Comparison of ENCODE assay signal across 9 cellular contexts in the genomic region with DNA sequence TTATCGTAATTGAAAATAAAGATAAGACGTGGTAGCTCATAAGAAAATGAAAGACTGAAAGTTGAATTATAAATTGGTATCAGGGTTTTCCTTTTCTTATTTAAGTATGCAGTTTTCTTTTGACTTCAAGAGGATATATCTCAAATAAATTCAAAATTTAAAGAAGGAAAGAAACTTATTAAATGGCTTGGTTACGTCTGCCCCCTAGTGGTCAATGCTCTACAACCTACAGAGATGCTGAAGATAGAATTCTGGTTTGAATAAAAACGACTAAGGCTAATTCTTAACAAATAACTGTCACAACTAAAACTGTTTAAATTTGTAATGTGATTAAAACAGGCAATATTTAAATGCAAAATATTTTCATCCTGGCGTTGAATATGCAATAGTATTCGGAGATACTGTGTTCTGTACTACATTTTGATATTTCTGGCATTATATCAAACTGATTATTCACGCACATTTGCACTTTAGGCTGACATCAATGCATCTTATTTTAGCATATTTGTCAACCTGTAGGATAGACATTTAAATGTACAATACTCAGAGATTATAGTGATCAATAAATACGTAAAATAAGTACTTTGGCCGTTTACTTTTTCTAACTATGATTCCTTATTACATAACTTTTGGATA. TPM values are rescaled to one million over a fixed set of nuclear protein-coding genes. Genes with fewer than 3 reads are reported as not detected.
A peak's percentile ranks its signal among the peaks of the same experiment; 100 is the strongest.
DNase-seq lines count a peak whose midpoint lies in the region; ATAC-seq and TF ChIP-seq lines count a peak whose summit lies in the region.
"Had no signal": no experiment of that assay in that cellular context is flagged by ENCODE, and none has a peak within 500 bp of the region (broad histone marks: within the 10 kb centered on the region; RNA-seq: fewer than 3 reads in every experiment).

No MANE protein-coding gene starts in this region.

- no peak overlapping the region for H3K27ac ChIP-seq in ovary

- no peak for TF ChIP-seq EP300 in ovary (IDR thresholded peaks at IDR 0.05)

- peak; percentile 35 for ATAC-seq in GM21529 (IDR thresholded peaks at IDR 0.05; ENCODE audit: unreplicated experiment)
- ATAC-seq in GM18907 (IDR thresholded peaks at IDR 0.05; ENCODE audit: unreplicated experiment): no peak

- H3K4me3 Mint-ChIP-seq in activated CD4-positive, alpha-beta memory T cell treated with anti-CD3 and anti-CD28 coated beads, Interleukin-2, amount 10 ng/mL, durations not matched to agents 7 days and 5 days: no peak overlapping the region
- H3K4me3 Mint-ChIP-seq: T-helper 1 cell treated with Interleukin-12 subunit alpha and Interleukin-12 subunit beta and Interleukin-4 antibody, amounts not matched to agents 30 μg/mL and 1 μg/mL, for 36 hours had no signal

- POLR2A ChIA-PET in activated CD4-positive, alpha-beta memory T cell treated with anti-CD3 and anti-CD28 coated beads, Interleukin-2, amount 10 ng/mL, durations not matched to agents 7 days and 5 days (lab: Charles Lee): interaction anchor here (1.0 to 1.5 kb wide), 3 partner anchors 31 to 59 kb away, joined by 4 to 5 read pairs (median 5); a partner anchor contains a TSS

- H3K27me3 Mint-ChIP-seq in activated CD4-positive, alpha-beta memory T cell treated with anti-CD3 and anti-CD28 coated beads, Interleukin-2, amount 10 ng/mL, durations not matched to agents 7 days and 5 days: peaks cover 2% of the 10 kb centered on the region

- CTCF ChIA-PET in activated CD4-positive, alpha-beta memory T cell treated with anti-CD3 and anti-CD28 coated beads, Interleukin-2, amount 10 ng/mL, durations not matched to agents 7 days and 5 days (lab: Charles Lee): interaction anchor here (0.8 to 1.6 kb wide), 11 partner anchors 9 to 545 kb away, joined by 3 to 10 read pairs (median 5); a partner anchor contains a TSS

- no peaks in the 10 kb centered on the region for H3K36me3 ChIP-seq in ovary

- no peak overlapping the region for H3K4me3 ChIP-seq in fibroblast of the aortic adventitia (ENCODE audit: low read depth, low read length)
- H3K4me3 ChIP-seq in ovary: no peak overlapping the region

- no peak overlapping the region for H3K27ac Mint-ChIP-seq in activated CD4-positive, alpha-beta memory T cell treated with anti-CD3 and anti-CD28 coated beads, Interleukin-2, amount 10 ng/mL, durations not matched to agents 7 days and 5 days
- H3K27ac Mint-ChIP-seq: T-helper 1 cell treated with Interleukin-12 subunit alpha and Interleukin-12 subunit beta and Interleukin-4 antibody, amounts not matched to agents 30 μg/mL and 1 μg/mL, for 36 hours had no signal

- peak; percentile 42 for DNase-seq in COR-L47 (lab: John Stamatoyannopoulos, UW)
- DNase-seq in NCI-H446 treated with DMSO at 0.1 percent for 48 hours (lab: John Stamatoyannopoulos, UW): peak; percentile 62
- DNase-seq in activated CD4-positive, alpha-beta memory T cell treated with anti-CD3 and anti-CD28 coated beads, Interleukin-2, amount 10 ng/mL, durations not matched to agents 7 days and 5 days: peak; percentile 48
- peak; percentile 91 for DNase-seq in fibroblast of the aortic adventitia (ENCODE audit: low read depth)
- peak in 4 of 5 donors; percentile 21 to 66 (median 29) for DNase-seq in ovary
- DNase-seq in GOT3 (lab: John Stamatoyannopoulos, UW): no peak

- H3K4me1 Mint-ChIP-seq in activated CD4-positive, alpha-beta memory T cell treated with anti-CD3 and anti-CD28 coated beads, Interleukin-2, amount 10 ng/mL, durations not matched to agents 7 days and 5 days: peaks cover 23% of the 10 kb centered on the region

- intact Hi-C loops in ovary (cut with DNase I): loop anchor here in 3 of 4 donors (1.0 to 10.0 kb wide), 4 partner anchors 52 to 532 kb away; a partner anchor contains a TSS

- 28 to 39% (median 30%) methylated on average over 9 of the region's 9 CpGs for WGBS in ovary, 3 donors

- H3K4me1 ChIP-seq in ovary (ENCODE audit: insufficient read depth): no peaks in the 10 kb centered on the region

- TF ChIP-seq CTCF in fibroblast of the aortic adventitia (IDR thresholded peaks at IDR 0.05; ENCODE audit: insufficient read depth, low read length): peak; percentile 75
- TF ChIP-seq CTCF in ovary (IDR thresholded peaks at IDR 0.05): peak; percentile 74 to 82 (median 80)

- H3K9me3 ChIP-seq in ovary: no peaks in the 10 kb centered on the region

- TF ChIP-seq POLR2A in ovary (IDR thresholded peaks at IDR 0.05): no peak

- H3K27me3 ChIP-seq in ovary: no peaks in the 10 kb centered on the region

- H3K9me3 Mint-ChIP-seq in activated CD4-positive, alpha-beta memory T cell treated with anti-CD3 and anti-CD28 coated beads, Interleukin-2, amount 10 ng/mL, durations not matched to agents 7 days and 5 days: no peaks in the 10 kb centered on the region

- peaks cover 26% of the 10 kb centered on the region for H3K36me3 Mint-ChIP-seq in activated CD4-positive, alpha-beta memory T cell treated with anti-CD3 and anti-CD28 coated beads, Interleukin-2, amount 10 ng/mL, durations not matched to agents 7 days and 5 days (ENCODE audit: low read depth)

RNA-seq across cellular contexts. Expression of a gene that starts 26.8 kb away (rescaled TPM):
- total RNA-seq in activated CD4-positive, alpha-beta memory T cell treated with anti-CD3 and anti-CD28 coated beads, Interleukin-2, amount 10 ng/mL, durations not matched to agents 7 days and 5 days: 100 to 1,000 TPM; 320 to 338 TPM
- total RNA-seq in fibroblast of the aortic adventitia (ENCODE audit: low replicate concordance): 14.2 and 66.6 TPM in 2 replicates
- 10 to 100 TPM in 6 of 7 donors, 1 to 10 TPM in 1; 7.3 to 30.7 (median 14.5) TPM for total RNA-seq in ovary
- 10 to 100 TPM; 32.9 to 40.7 TPM for polyA plus RNA-seq in ovary

RNA-seq across cellular contexts. Expression of a gene that starts 56.2 kb away (rescaled TPM):
- total RNA-seq in activated CD4-positive, alpha-beta memory T cell treated with anti-CD3 and anti-CD28 coated beads, Interleukin-2, amount 10 ng/mL, durations not matched to agents 7 days and 5 days: 100 to 1,000 TPM; 420 to 430 TPM
- total RNA-seq in fibroblast of the aortic adventitia (ENCODE audit: low replicate concordance): 17.7 and 48.7 TPM in 2 replicates
- 10 to 100 TPM in 3 of 7 donors, 1 to 10 TPM in 4; 4.3 to 21.1 (median 9.5) TPM for total RNA-seq in ovary
- 10 to 100 TPM; 15.0 to 36.0 TPM for polyA plus RNA-seq in ovary
